Comparison of ENCODE assay signal across 8 cellular contexts in the genomic region with DNA sequence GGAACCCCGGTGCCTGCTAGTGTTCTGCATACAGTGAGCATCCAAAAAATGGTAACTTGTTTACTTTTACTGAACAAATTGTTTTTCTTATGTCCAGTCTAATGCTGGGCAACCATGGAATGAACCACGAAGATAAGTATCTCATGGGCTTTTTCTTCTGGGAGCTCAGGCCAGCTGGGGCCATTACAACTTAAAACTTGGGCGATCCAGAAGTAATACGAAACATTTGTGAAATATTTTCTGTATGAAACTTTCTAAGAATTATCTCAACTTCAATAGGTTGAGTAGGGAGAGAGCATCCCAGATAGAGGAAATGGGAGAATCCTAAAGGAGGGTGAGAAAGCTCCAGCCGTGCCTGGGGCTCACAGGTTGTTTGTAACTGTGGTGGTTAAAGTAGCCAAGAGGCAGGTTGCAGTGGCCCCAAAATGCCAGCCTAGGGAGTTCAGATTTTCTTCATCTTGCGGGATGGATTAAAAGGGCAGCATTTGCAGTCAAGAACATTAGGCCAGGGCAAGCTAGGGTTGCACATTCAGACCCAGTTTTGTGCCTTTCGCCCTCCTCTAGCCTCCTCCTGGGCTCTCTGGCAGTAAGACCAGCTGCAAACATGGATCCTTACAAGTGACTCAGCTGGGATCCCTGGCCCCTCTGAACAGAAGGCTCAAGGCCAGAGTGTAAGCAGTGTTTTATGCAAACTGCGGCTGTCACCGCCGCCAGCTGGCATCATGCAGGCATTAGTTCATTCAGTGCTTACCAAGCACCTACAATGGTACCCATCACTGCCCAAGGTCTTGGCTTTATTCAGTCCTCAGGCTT. TPM values are rescaled to one million over a fixed set of nuclear protein-coding genes. Genes with fewer than 3 reads are reported as not detected.
DNase-seq lines count a peak whose midpoint lies in the region; ATAC-seq, FAIRE-seq and TF ChIP-seq lines count a peak whose summit lies in the region.

No MANE protein-coding gene starts in this region.

- POLR2A ChIA-PET in A549 (lab: Yijun Ruan, JAX): interaction anchor here (0.6 to 1.8 kb wide), 13 partner anchors 8 to 1002 kb away, joined by 3 to 13 read pairs (median 3); a partner anchor contains a TSS

- TF ChIP-seq RAD21 in A549 (conservative IDR thresholded peaks at IDR 0.05 in 1 of 2, IDR thresholded peaks at IDR 0.05 in 1 of 2): no peak

- peak overlapping the region; percentile 99 for H3K4me2 ChIP-seq in A549

- 76% methylated on average over 10 of the region's 10 CpGs for WGBS in A549 (ENCODE audit: missing lambda C conversion rate)

- H3K4me1 ChIP-seq in A549 (peaks cover 14% of the 10 kb centered on the region; the same call in 2 of the 3 replicates), muscle layer of colon (ENCODE audit: insufficient read depth, low read length) (peaks cover 37% of the 10 kb centered on the region)

- peaks cover 10% of the 10 kb centered on the region for H3K36me3 Mint-ChIP-seq in IgD-negative memory B cell
- peaks cover 20% of the 10 kb centered on the region for H3K36me3 Mint-ChIP-seq in chondrocyte (ENCODE audit: low read depth)

- no peak for TF ChIP-seq POLR2A in A549 (IDR thresholded peaks at IDR 0.05; ENCODE audit: low read length)

- H3K36me3 ChIP-seq in muscle layer of colon (ENCODE audit: insufficient read depth, low read length): peaks cover 40% of the 10 kb centered on the region

- H3K27ac Mint-ChIP-seq in IgD-negative memory B cell: peak overlapping the region; percentile 92 to 93 (median 93)
- peak overlapping the region; percentile 93 for H3K27ac Mint-ChIP-seq in chondrocyte (ENCODE audit: unreplicated experiment)

- DNase-seq in A549 (ENCODE audit: low read depth in 1 of 2, low spot score in 1 of 2) (no peak), chondrocyte (ENCODE audit: low spot score) (no peak), NCI-H2196 (lab: John Stamatoyannopoulos, UW; ENCODE audit: unreplicated experiment) (no peak), NOMO-1 (lab: John Stamatoyannopoulos, UW; ENCODE audit: unreplicated experiment in 2 of 2) (no peak)
- DNase-seq in stimulated activated CD4-positive, alpha-beta T cell treated with anti-CD3 and anti-CD28 coated beads, Interleukin-4, amount 100 ng/mL, for 1 hour: no peak
- DNase-seq in central memory CD4-positive, alpha-beta T cell: no peak

- H3K27me3 ChIP-seq in muscle layer of colon (ENCODE audit: control insufficient read depth in 1 of 2, insufficient read depth in 2 of 2, low read length in 2 of 2): no peaks in the 10 kb centered on the region

- H3K27me3 Mint-ChIP-seq in IgD-negative memory B cell (no peaks in the 10 kb centered on the region), chondrocyte (ENCODE audit: low read depth) (no peaks in the 10 kb centered on the region)

- H3K4me3 Mint-ChIP-seq in IgD-negative memory B cell (peak overlapping the region; percentile 92 to 100 (median 95)), chondrocyte (ENCODE audit: unreplicated experiment) (peak overlapping the region; percentile 91)

- H3K4me3 ChIP-seq in A549 (peak overlapping the region; percentile 99), muscle layer of colon (ENCODE audit: low read depth in 1 of 2, low read length in 2 of 2) (peak overlapping the region; percentile 62 to 90)

- no peaks in the 10 kb centered on the region for H3K9me3 ChIP-seq in A549
- no peaks in the 10 kb centered on the region for H3K9me3 ChIP-seq in muscle layer of colon (ENCODE audit: low read length)

- peaks cover 27 to 41% (median 40%) of the 10 kb centered on the region in 3 donors for H3K4me1 Mint-ChIP-seq in IgD-negative memory B cell
- H3K4me1 Mint-ChIP-seq in chondrocyte (ENCODE audit: low read depth): peaks cover 36% of the 10 kb centered on the region

- CTCF ChIA-PET in A549 (lab: Yijun Ruan, JAX): interaction anchor here (1.1 to 4.5 kb wide), 7 partner anchors 9 to 232 kb away, joined by 3 to 19 read pairs (median 4); no protein-coding TSS in a partner anchor

- no peak for FAIRE-seq in A549 (lab: Jason Lieb, UNC)

- H3K27ac ChIP-seq in A549 (peak overlapping the region; percentile 99), muscle layer of colon (ENCODE audit: low read depth, low read length) (peak overlapping the region; percentile 97)

- H3K9me3 Mint-ChIP-seq in IgD-negative memory B cell (no peaks in the 10 kb centered on the region), chondrocyte (ENCODE audit: low read depth) (no peaks in the 10 kb centered on the region)

- TF ChIP-seq EP300 in A549 (IDR thresholded peaks at IDR 0.05): no peak

- ATAC-seq in A549: no peak

- H3K9ac ChIP-seq in muscle layer of colon (ENCODE audit: low read length): peak overlapping the region; percentile 14

- no peak for TF ChIP-seq CTCF in A549 (IDR thresholded peaks at IDR 0.05)
- no peak for TF ChIP-seq CTCF in chondrocyte (IDR thresholded peaks at IDR 0.05)

TF ChIP-seq in A549, 52 proteins besides CTCF, POLR2A, EP300 and RAD21:
- TF ChIP-seq BHLHE40 (IDR thresholded peaks at IDR 0.05; ENCODE audit: low read depth, low read length): no peak
- TF ChIP-seq, protein P1, sequence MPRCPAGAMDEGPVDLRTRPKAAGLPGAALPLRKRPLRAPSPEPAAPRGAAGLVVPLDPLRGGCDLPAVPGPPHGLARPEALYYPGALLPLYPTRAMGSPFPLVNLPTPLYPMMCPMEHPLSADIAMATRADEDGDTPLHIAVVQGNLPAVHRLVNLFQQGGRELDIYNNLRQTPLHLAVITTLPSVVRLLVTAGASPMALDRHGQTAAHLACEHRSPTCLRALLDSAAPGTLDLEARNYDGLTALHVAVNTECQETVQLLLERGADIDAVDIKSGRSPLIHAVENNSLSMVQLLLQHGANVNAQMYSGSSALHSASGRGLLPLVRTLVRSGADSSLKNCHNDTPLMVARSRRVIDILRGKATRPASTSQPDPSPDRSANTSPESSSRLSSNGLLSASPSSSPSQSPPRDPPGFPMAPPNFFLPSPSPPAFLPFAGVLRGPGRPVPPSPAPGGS (IDR thresholded peaks at IDR 0.05): 0 out of 3 replicates have a peak, but pooled peaks have one; percentile 13

RNA-seq across cellular contexts. Expression of a gene that starts 41.5 kb away (rescaled TPM):
- polyA plus RNA-seq in A549 (2011; rRNA removed): 25.1 and 31.1 TPM in 2 replicates
- polyA plus RNA-seq in A549 (2012; cell fraction: cytosol; rRNA removed): 24.0 and 30.0 TPM in 2 replicates
- 37.9 and 50.1 TPM in 2 replicates for polyA plus RNA-seq in A549 (2012; cell fraction: nucleus; rRNA removed)
- polyA plus RNA-seq in A549 (2017; fragmentation: RNase III; extraction: RNeasy Plus Mini Kit Qiagen cat#74134 plus additional on column Dnase treatment): 22.3 to 23.4 TPM (median 22.9 TPM) in 3 replicates
- 42.9 and 43.4 TPM in 2 replicates for polyA minus RNA-seq in A549 (2011; rRNA and poly(A)+ RNA removed)
- 29.1 TPM for polyA plus RNA-seq in IgD-negative memory B cell
- 38.8 to 52.9 TPM (median 48.0 TPM) in 3 replicates for total RNA-seq in chondrocyte

RNA-seq across cellular contexts. Expression of a gene that starts 56.6 kb away (rescaled TPM):
- polyA plus RNA-seq in A549 (2011; rRNA removed): not detected in 2 replicates
- 0.01 TPM in 1 of 2 replicates, not detected in the other for polyA plus RNA-seq in A549 (2012; cell fraction: cytosol; rRNA removed)
- 0.01 and 0.04 TPM in 2 replicates for polyA plus RNA-seq in A549 (2012; cell fraction: nucleus; rRNA removed)
- 0.03 TPM in 1 of 3 replicates, not detected in the others for polyA plus RNA-seq in A549 (2017; fragmentation: RNase III; extraction: RNeasy Plus Mini Kit Qiagen cat#74134 plus additional on column Dnase treatment)
- not detected in 2 replicates for polyA minus RNA-seq in A549 (2011; rRNA and poly(A)+ RNA removed)
- polyA plus RNA-seq in IgD-negative memory B cell: not detected
- not detected in 3 replicates for total RNA-seq in chondrocyte
